1 cellular context compared by ENCODE assay signal in the genomic region with DNA sequence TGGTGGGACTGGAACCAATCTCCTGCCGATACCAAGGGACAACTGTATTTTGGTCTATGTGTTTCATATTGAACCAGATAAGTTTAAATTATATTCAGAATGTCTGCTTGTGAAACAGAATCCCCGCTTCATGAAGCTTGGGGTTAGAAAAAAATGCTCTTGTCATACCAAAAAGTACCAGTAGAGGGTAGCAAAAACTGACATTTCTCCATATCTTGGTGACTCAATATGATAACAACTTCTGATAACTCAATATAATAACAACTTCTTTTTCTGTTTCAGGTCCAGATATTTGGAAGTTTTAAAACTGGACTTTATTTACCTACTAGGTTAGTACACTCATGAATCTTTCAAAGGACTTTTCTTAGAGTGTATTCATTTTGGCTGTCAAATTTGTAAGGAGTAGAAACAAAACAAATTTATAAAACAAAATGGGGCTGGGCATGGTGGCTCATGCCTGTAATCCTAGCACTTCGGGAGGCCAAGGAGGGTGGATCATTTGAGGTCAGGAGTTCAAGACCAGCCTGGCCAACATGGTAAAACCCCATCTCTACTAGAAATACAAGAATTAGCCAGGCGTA.
TF ChIP-seq lines count a peak whose summit lies in the region.

No MANE protein-coding gene starts in this region.

TF ChIP-seq in GM12878, 131 proteins besides CTCF, POLR2A, EP300 and RAD21 (continued from another document):
- TF ChIP-seq, protein P1, sequence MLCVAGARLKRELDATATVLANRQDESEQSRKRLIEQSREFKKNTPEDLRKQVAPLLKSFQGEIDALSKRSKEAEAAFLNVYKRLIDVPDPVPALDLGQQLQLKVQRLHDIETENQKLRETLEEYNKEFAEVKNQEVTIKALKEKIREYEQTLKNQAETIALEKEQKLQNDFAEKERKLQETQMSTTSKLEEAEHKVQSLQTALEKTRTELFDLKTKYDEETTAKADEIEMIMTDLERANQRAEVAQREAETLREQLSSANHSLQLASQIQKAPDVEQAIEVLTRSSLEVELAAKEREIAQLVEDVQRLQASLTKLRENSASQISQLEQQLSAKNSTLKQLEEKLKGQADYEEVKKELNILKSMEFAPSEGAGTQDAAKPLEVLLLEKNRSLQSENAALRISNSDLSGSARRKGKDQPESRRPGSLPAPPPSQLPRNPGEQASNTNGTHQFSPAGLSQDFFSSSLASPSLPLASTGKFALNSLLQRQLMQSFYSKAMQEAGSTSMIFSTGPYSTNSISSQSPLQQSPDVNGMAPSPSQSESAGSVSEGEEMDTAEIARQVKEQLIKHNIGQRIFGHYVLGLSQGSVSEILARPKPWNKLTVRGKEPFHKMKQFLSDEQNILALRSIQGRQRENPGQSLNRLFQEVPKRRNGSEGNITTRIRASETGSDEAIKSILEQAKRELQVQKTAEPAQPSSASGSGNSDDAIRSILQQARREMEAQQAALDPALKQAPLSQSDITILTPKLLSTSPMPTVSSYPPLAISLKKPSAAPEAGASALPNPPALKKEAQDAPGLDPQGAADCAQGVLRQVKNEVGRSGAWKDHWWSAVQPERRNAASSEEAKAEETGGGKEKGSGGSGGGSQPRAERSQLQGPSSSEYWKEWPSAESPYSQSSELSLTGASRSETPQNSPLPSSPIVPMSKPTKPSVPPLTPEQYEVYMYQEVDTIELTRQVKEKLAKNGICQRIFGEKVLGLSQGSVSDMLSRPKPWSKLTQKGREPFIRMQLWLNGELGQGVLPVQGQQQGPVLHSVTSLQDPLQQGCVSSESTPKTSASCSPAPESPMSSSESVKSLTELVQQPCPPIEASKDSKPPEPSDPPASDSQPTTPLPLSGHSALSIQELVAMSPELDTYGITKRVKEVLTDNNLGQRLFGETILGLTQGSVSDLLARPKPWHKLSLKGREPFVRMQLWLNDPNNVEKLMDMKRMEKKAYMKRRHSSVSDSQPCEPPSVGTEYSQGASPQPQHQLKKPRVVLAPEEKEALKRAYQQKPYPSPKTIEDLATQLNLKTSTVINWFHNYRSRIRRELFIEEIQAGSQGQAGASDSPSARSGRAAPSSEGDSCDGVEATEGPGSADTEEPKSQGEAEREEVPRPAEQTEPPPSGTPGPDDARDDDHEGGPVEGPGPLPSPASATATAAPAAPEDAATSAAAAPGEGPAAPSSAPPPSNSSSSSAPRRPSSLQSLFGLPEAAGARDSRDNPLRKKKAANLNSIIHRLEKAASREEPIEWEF (IDR thresholded peaks at IDR 0.05; ENCODE audit: insufficient replicate concordance, low read depth, low read length) = no peak
- TF ChIP-seq CBX5 (IDR thresholded peaks at IDR 0.05; ENCODE audit: low read depth) (no peak), SREBF1 (IDR thresholded peaks at IDR 0.05; ENCODE audit: low read length) (no peak), NR2C2 (IDR thresholded peaks at IDR 0.05; ENCODE audit: borderline replicate concordance, control insufficient read depth, insufficient read length, low read depth) (no peak), ZNF24 (IDR thresholded peaks at IDR 0.05) (no peak), ZNF384 (IDR thresholded peaks at IDR 0.05; ENCODE audit: borderline replicate concordance, low read depth, low read length) (peak; percentile 70; the same call in 1 of the 2 replicates), HDGF (IDR thresholded peaks at IDR 0.05) (no peak), REST (IDR thresholded peaks at IDR 0.05; ENCODE audit: low read depth, low read length) (no peak), LARP7 (IDR thresholded peaks at IDR 0.05) (no peak), ZNF274 (IDR thresholded peaks at IDR 0.05; ENCODE audit: insufficient read depth, insufficient read length) (no peak)
- TF ChIP-seq, protein P2, sequence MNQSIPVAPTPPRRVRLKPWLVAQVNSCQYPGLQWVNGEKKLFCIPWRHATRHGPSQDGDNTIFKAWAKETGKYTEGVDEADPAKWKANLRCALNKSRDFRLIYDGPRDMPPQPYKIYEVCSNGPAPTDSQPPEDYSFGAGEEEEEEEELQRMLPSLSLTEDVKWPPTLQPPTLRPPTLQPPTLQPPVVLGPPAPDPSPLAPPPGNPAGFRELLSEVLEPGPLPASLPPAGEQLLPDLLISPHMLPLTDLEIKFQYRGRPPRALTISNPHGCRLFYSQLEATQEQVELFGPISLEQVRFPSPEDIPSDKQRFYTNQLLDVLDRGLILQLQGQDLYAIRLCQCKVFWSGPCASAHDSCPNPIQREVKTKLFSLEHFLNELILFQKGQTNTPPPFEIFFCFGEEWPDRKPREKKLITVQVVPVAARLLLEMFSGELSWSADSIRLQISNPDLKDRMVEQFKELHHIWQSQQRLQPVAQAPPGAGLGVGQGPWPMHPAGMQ (IDR thresholded peaks at IDR 0.05; ENCODE audit: borderline replicate concordance) = no peak
